39 cellular contexts compared by ENCODE assay signal in the genomic region with DNA sequence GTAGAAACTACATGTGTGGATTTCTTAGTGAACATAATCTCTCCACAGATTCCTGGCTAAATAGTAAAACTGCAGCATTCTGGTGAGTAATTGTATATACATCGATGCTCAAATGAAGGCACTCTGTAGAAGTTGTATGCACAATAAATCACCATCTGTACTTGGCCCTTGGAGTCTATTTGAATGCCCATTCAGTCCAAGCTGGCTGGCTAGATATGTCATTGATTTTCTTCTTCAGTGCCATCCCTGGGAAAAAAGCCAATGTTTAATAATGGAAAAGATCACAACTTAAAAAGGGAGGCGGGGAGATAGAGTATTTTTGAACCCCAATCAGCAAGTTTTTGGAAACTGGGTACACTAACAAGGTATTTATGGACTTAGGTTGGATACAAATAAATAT. TPM values are rescaled to one million over a fixed set of nuclear protein-coding genes. Genes with fewer than 3 reads are reported as not detected.
"Had no signal": no experiment of that assay in that cellular context is flagged by ENCODE, and none has a peak within 500 bp of the region (broad histone marks: within the 10 kb centered on the region; RNA-seq: fewer than 3 reads in every experiment).

No MANE protein-coding gene starts in this region.

- ATAC-seq: activated CD8-positive, alpha-beta memory T cell treated with anti-CD3 and anti-CD28 coated beads, Interleukin-2, amount 10 ng/mL, durations not matched to agents 7 days and 5 days; activated naive CD8-positive, alpha-beta T cell treated with anti-CD3 and anti-CD28 coated beads, Interleukin-2, amount 50 U/mL, for 24 hours; PC-3; SK-N-SH treated with all-trans-retinoic acid at 6 μM for 48 hours had no signal

- H3K9me3 ChIP-seq: colonic mucosa, Peyer's patch had no signal

- H3K27ac ChIP-seq: brain microvascular endothelial cell, colonic mucosa, KMS-11, Peyer's patch, VCaP had no signal

- DNase-seq: activated B cell treated with CpG ODN at 0.5 μM for 24 hours; activated CD4-positive, alpha-beta memory T cell treated with anti-CD3 and anti-CD28 coated beads, Interleukin-2, amount 10 ng/mL, durations not matched to agents 7 days and 5 days; activated CD4-positive, alpha-beta T cell treated with anti-CD3 and anti-CD28 coated beads for 4 hours; activated CD4-positive, alpha-beta T cell treated with anti-CD3 and anti-CD28 coated beads, Interleukin-2, amount 50 U/mL, for 1 hour; activated CD4-positive, CD25-positive, alpha-beta regulatory T cell treated with anti-CD3 and anti-CD28 coated beads, Interleukin-2, amount 50 U/mL, for 72 hours; activated CD8-positive, alpha-beta memory T cell treated with anti-CD3 and anti-CD28 coated beads for 24 hours; activated CD8-positive, alpha-beta memory T cell treated with anti-CD3 and anti-CD28 coated beads, Interleukin-2, amount 10 ng/mL, durations not matched to agents 7 days and 5 days; activated CD8-positive, alpha-beta memory T cell treated with anti-CD3 and anti-CD28 coated beads, Interleukin-2, amount 50 U/mL, for 48 hours; activated effector memory CD4-positive, alpha-beta T cell treated with Interleukin-2 at 50 U/mL for 16 hours; activated naive CD4-positive, alpha-beta T cell treated with anti-CD3 and anti-CD28 coated beads, Interleukin-2, amount 10 ng/mL, durations not matched to agents 7 days and 5 days; activated naive CD8-positive, alpha-beta T cell treated with anti-CD3 and anti-CD28 coated beads, Interleukin-2, amount 50 U/mL, for 24 hours; activated T-cell treated with anti-CD3 and anti-CD28 coated beads, Interleukin-2, amount 50 U/mL, for 48 hours; anterior cingulate cortex; brain microvascular endothelial cell; central memory CD4-positive, alpha-beta T cell; colonic mucosa; MM.1S; MV-4-11; NCI-H1105 treated with DMSO at 0.1 percent for 48 hours; NCI-H1436; NCI-H187; NCI-H2029 treated with DMSO at 0.1 percent for 48 hours; NCI-H345; NCI-H510A treated with DMSO at 0.1 percent for 48 hours; NCI-H526 treated with DMSO at 0.1 percent for 48 hours; NCI-H82; NK-92 treated with Interleukin-12 subunit alpha and Interleukin-12 subunit beta, amount 100 ng/mL, for 24 hours; PC-3; Peyer's patch; RPMI8226; SHP77 treated with DMSO at 0.1 percent for 48 hours; T-helper 1 cell; T-helper 2 cell; T-helper 9 cell had no signal

- H3K4me1 ChIP-seq: colonic mucosa, Peyer's patch had no signal

- H3K27me3 ChIP-seq: brain microvascular endothelial cell, colonic mucosa, Peyer's patch had no signal

- H3K4me3 ChIP-seq: colonic mucosa, Peyer's patch had no signal

- H3K36me3 ChIP-seq: brain microvascular endothelial cell, colonic mucosa, Peyer's patch had no signal

RNA-seq across cellular contexts. Expression of gene TENM1, which starts 24.9 kb away (rescaled TPM):
- total RNA-seq: activated B cell treated with CpG ODN at 0.5 μM for 24 hours, chondrocyte, LHCN-M2 had no signal
